38 cellular contexts compared by ENCODE assay signal in the genomic region with DNA sequence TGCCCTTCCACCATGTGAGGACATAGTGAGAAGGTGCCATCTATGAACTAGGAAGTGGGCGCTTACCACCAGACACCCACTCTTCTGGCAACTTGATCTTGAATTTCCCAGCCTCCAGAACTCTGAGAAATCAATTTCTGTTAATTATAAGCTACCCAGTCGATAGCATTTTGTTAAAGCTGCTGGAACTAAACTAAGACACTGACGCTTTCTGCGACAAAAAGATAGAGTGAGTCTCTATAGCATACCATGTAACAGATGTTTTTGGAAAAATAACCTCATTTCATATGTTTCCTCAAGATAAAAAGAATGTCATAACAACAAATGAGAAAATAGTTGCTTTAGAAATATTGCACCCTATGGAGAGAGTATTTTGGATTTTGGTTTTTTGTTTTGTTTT. TPM values are rescaled to one million over a fixed set of nuclear protein-coding genes. Genes with fewer than 3 reads are reported as not detected.
"Had no signal": no experiment of that assay in that cellular context is flagged by ENCODE, and none has a peak within 500 bp of the region (broad histone marks: within the 10 kb centered on the region; RNA-seq: fewer than 3 reads in every experiment).

No MANE protein-coding gene starts in this region.

- ATAC-seq: activated CD8-positive, alpha-beta T cell treated with anti-CD3 and anti-CD28 coated beads for 36 hours; activated naive CD4-positive, alpha-beta T cell treated with anti-CD3 and anti-CD28 coated beads, Interleukin-2, amount 50 U/mL, for 72 hours; activated T-cell treated with anti-CD3 and anti-CD28 coated beads, Interleukin-2, amount 50 U/mL, for 4 hours; activated T-cell treated with anti-CD3 and anti-CD28 coated beads, Interleukin-2, amount 50 U/mL, for 72 hours; activated T-helper 17 cell treated with anti-CD3 and anti-CD28 coated beads, Interleukin-2, amount 50 U/mL, for 72 hours; body of pancreas had no signal

- H3K27me3 ChIP-seq: adrenal gland, body of pancreas, brain microvascular endothelial cell, breast epithelium had no signal

- H3K4me1 ChIP-seq: adrenal gland, body of pancreas, breast epithelium had no signal

- H3K4me3 ChIP-seq: adrenal gland, body of pancreas, breast epithelium had no signal

- H3K9me3 ChIP-seq: adrenal gland, body of pancreas, breast epithelium had no signal

- H3K27ac ChIP-seq: adrenal gland, body of pancreas, brain microvascular endothelial cell, breast epithelium, VCaP had no signal

- H3K36me3 ChIP-seq: adrenal gland, brain microvascular endothelial cell, breast epithelium had no signal

- DNase-seq: activated B cell treated with CpG ODN at 0.5 μM for 24 hours; activated CD4-positive, alpha-beta memory T cell treated with anti-CD3 and anti-CD28 coated beads for 36 hours; activated CD4-positive, alpha-beta T cell treated with anti-CD3 and anti-CD28 coated beads for 4 hours; activated CD4-positive, alpha-beta T cell treated with anti-CD3 and anti-CD28 coated beads, Interleukin-2, amount 10 ng/mL, durations not matched to agents 24 days and 14 days; activated CD4-positive, alpha-beta T cell treated with anti-CD3 and anti-CD28 coated beads, Interleukin-2, amount 50 U/mL, for 1 hour; activated CD4-positive, alpha-beta T cell treated with anti-CD3 and anti-CD28 coated beads, Interleukin-2, amount 50 U/mL, for 4 hours; activated CD4-positive, CD25-positive, alpha-beta regulatory T cell treated with anti-CD3 and anti-CD28 coated beads, Interleukin-2, amount 50 U/mL, for 72 hours; activated CD8-positive, alpha-beta memory T cell treated with anti-CD3 and anti-CD28 coated beads, Interleukin-2, amount 50 U/mL, for 4 hours; activated CD8-positive, alpha-beta T cell treated with anti-CD3 and anti-CD28 coated beads for 36 hours; activated effector memory CD4-positive, alpha-beta T cell treated with anti-CD3 and anti-CD28 coated beads, Interleukin-2, amount 50 U/mL, for 16 hours; activated gamma-delta T cell treated with Interleukin-2 at 50 U/mL for 16 hours; activated naive CD4-positive, alpha-beta T cell; activated naive CD4-positive, alpha-beta T cell treated with anti-CD3 and anti-CD28 coated beads for 36 hours; activated naive CD4-positive, alpha-beta T cell treated with anti-CD3 and anti-CD28 coated beads, Interleukin-2, amount 50 U/mL, for 16 hours; activated naive CD8-positive, alpha-beta T cell treated with anti-CD3 and anti-CD28 coated beads for 36 hours; activated T-cell treated with anti-CD3 and anti-CD28 coated beads for 4 hours; activated T-cell treated with anti-CD3 and anti-CD28 coated beads, Interleukin-2, amount 50 U/mL, for 1 hour; activated T-cell treated with anti-CD3 and anti-CD28 coated beads, Interleukin-2, amount 50 U/mL, for 4 hours; activated T-cell treated with anti-CD3 and anti-CD28 coated beads, Interleukin-2, amount 50 U/mL, for 72 hours; adrenal gland; amniotic stem cell; aorta; body of pancreas; brain microvascular endothelial cell; central memory CD4-positive, alpha-beta T cell; T-helper 1 cell; T-helper 2 cell; T-helper 9 cell had no signal

- FAIRE-seq: astrocyte, TTC549 had no signal

RNA-seq across cellular contexts. Expression of gene ERVFRD-1, which starts 33.3 kb away (rescaled TPM):
- total RNA-seq: activated B cell treated with CpG ODN at 0.5 μM for 24 hours; activated CD4-positive, alpha-beta memory T cell treated with anti-CD3 and anti-CD28 coated beads for 36 hours; activated CD4-positive, alpha-beta T cell treated with anti-CD3 and anti-CD28 coated beads, Interleukin-2, amount 10 ng/mL, durations not matched to agents 24 days and 14 days; activated CD8-positive, alpha-beta memory T cell treated with anti-CD3 and anti-CD28 coated beads for 36 hours; activated CD8-positive, alpha-beta T cell treated with anti-CD3 and anti-CD28 coated beads for 36 hours; activated naive CD4-positive, alpha-beta T cell treated with anti-CD3 and anti-CD28 coated beads for 36 hours; activated naive CD4-positive, alpha-beta T cell treated with anti-CD3 and anti-CD28 coated beads, Interleukin-2, amount 50 U/mL, for 72 hours; activated naive CD8-positive, alpha-beta T cell treated with anti-CD3 and anti-CD28 coated beads for 36 hours; activated T-cell treated with anti-CD3 and anti-CD28 coated beads, Interleukin-2, amount 50 U/mL, for 4 hours; activated T-cell treated with anti-CD3 and anti-CD28 coated beads, Interleukin-2, amount 50 U/mL, for 72 hours; activated T-helper 1 cell treated with anti-CD3 and anti-CD28 coated beads, Interleukin-12 subunit alpha, Interleukin-12 subunit beta, Interleukin-2, Interleukin-4 antibody, amounts not matched to agents 30 ng/mL and 10 ng/mL and 1 ng/mL, durations not matched to agents 14 hours and 24 hours and 36 hours; astrocyte; body of pancreas; cardiac septum; cerebellum had no signal
- polyA plus RNA-seq: aorta had no signal

RNA-seq across cellular contexts. Expression of gene ELOVL2, which starts 34.2 kb away (rescaled TPM):
- total RNA-seq: activated B cell treated with CpG ODN at 0.5 μM for 24 hours; activated CD4-positive, alpha-beta memory T cell treated with anti-CD3 and anti-CD28 coated beads for 36 hours; activated CD4-positive, alpha-beta T cell treated with anti-CD3 and anti-CD28 coated beads, Interleukin-2, amount 10 ng/mL, durations not matched to agents 24 days and 14 days; activated CD8-positive, alpha-beta memory T cell treated with anti-CD3 and anti-CD28 coated beads for 36 hours; activated CD8-positive, alpha-beta T cell treated with anti-CD3 and anti-CD28 coated beads for 36 hours; activated naive CD4-positive, alpha-beta T cell treated with anti-CD3 and anti-CD28 coated beads for 36 hours; activated naive CD4-positive, alpha-beta T cell treated with anti-CD3 and anti-CD28 coated beads, Interleukin-2, amount 50 U/mL, for 72 hours; activated naive CD8-positive, alpha-beta T cell treated with anti-CD3 and anti-CD28 coated beads for 36 hours; activated T-cell treated with anti-CD3 and anti-CD28 coated beads, Interleukin-2, amount 50 U/mL, for 4 hours; activated T-helper 1 cell treated with anti-CD3 and anti-CD28 coated beads, Interleukin-12 subunit alpha, Interleukin-12 subunit beta, Interleukin-2, Interleukin-4 antibody, amounts not matched to agents 30 ng/mL and 10 ng/mL and 1 ng/mL, durations not matched to agents 14 hours and 24 hours and 36 hours; activated T-helper 17 cell treated with anti-CD3 and anti-CD28 coated beads, Interleukin-2, amount 50 U/mL, for 72 hours had no signal
- polyA plus RNA-seq: aorta had no signal
